ENCODE assay signal across 1 cellular context in genomic region chr3:51733859-51734571, GRCh38.
TF ChIP-seq lines count a peak whose summit lies in the region.

No MANE protein-coding gene starts in this region.

TF ChIP-seq in HepG2, 621 proteins besides CTCF, POLR2A, EP300 and RAD21:
- TF ChIP-seq TARDBP (CRISPR knock-in tag; IDR thresholded peaks at IDR 0.05) (no peak), ZNF234 (CRISPR knock-in tag; conservative IDR thresholded peaks at IDR 0.05) (no peak), ZNF382 (CRISPR knock-in tag; IDR thresholded peaks at IDR 0.05; ENCODE audit: borderline replicate concordance) (no peak)
